In the genomic region with DNA sequence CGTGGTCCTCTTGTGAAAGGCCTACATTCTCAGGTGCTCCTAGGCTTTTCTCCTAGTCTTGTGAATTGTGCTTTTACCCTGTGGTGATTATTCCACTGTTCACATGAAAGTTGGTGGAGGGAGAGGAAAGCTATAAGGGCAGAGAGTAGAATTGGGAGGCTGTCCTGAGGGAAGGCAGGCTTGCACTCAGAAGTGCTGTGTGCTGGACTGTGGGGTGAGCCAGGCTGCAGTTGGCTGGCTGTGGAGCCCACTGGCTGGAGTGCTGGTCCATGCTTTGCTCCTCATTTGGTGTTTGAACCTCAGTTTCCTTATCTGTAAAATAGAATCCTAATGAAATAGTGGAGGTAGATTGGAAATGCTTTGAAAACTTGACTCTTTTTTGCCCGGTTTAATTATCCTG, we compare ENCODE assay signal across 13 cellular contexts.
"Had no signal": no experiment of that assay in that cellular context is flagged by ENCODE, and none has a peak within 500 bp of the region (broad histone marks: within the 10 kb centered on the region; RNA-seq: fewer than 3 reads in every experiment).

No MANE protein-coding gene starts in this region.

- H3K4me1 ChIP-seq: colonic mucosa had no signal

- H3K27ac ChIP-seq: adrenal gland, colonic mucosa, tibial artery had no signal

- DNase-seq: activated CD4-positive, alpha-beta memory T cell treated with anti-CD3 and anti-CD28 coated beads, Interleukin-2, amount 10 ng/mL, durations not matched to agents 7 days and 5 days; activated CD4-positive, alpha-beta T cell treated with anti-CD3 and anti-CD28 coated beads for 4 hours; activated effector memory CD4-positive, alpha-beta T cell treated with anti-CD3 and anti-CD28 coated beads, Interleukin-2, amount 50 U/mL, for 16 hours; activated T-cell treated with anti-CD3 and anti-CD28 coated beads, Interleukin-2, amount 50 U/mL, for 4 hours; adrenal gland; caudate nucleus; colonic mucosa; occipital lobe; stimulated activated CD4-positive, alpha-beta T cell treated with anti-CD3 and anti-CD28 coated beads, Interleukin-1b, Interleukin-23, amount 100 ng/mL, for 48 hours; tibial artery had no signal

- H3K9me3 ChIP-seq: adrenal gland, colonic mucosa, tibial artery had no signal

- H3K27me3 ChIP-seq: adrenal gland, colonic mucosa, tibial artery had no signal

- H3K4me3 ChIP-seq: adrenal gland, colonic mucosa, tibial artery had no signal

- ATAC-seq: activated T-cell treated with anti-CD3 and anti-CD28 coated beads, Interleukin-2, amount 50 U/mL, for 4 hours; esophagus mucosa; sciatic nerve; WTC11 had no signal

- H3K36me3 ChIP-seq: adrenal gland, colonic mucosa, tibial artery had no signal
